ENCODE assay signal across 13 cellular contexts in the genomic region with DNA sequence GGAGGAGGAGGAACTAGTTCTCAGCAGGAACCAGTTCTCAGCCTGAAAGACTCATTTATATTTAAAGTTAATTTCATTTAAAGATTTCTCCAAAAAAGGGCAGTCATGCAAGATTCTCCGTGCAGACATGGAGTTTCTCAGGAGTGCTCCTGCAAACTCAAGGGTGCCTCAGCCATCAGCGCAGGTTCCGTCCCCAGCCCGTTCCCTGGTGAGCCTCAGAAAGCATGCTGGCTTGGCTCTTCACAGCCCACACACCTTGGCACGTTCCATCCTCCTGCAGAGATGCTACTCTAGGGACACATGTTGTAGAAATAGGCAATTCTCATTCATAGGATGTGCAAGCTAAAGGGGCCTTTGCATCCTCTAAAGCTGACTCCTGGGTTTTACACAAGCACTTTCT.
"Had no signal": no experiment of that assay in that cellular context is flagged by ENCODE, and none has a peak within 500 bp of the region (broad histone marks: within the 10 kb centered on the region; RNA-seq: fewer than 3 reads in every experiment).

No MANE protein-coding gene starts in this region.

- H3K9me3 ChIP-seq: esophagus muscularis mucosa, lower lobe of right lung, ovary had no signal

- H3K27ac ChIP-seq: esophagus muscularis mucosa, lower lobe of right lung, ovary had no signal

- H3K9me3 Mint-ChIP-seq: activated T-cell treated with anti-CD3 and anti-CD28 coated beads, Interleukin-2, amount 50 U/mL, for 4 hours; neural crest cell; T-helper 2 cell treated with Interferon-gamma antibody and Interleukin-4, amounts not matched to agents 5 μg/mL and 100 μg/mL, for 36 hours had no signal

- H3K36me3 ChIP-seq: esophagus muscularis mucosa, lower lobe of right lung, ovary had no signal

- DNase-seq: activated CD4-positive, alpha-beta T cell treated with anti-CD3 and anti-CD28 coated beads for 1 hour; activated CD4-positive, alpha-beta T cell treated with anti-CD3 and anti-CD28 coated beads, Interleukin-2, amount 50 U/mL, for 48 hours; activated effector memory CD4-positive, alpha-beta T cell treated with Interleukin-2 at 50 U/mL for 16 hours; activated naive CD4-positive, alpha-beta T cell treated with anti-CD3 and anti-CD28 coated beads, Interleukin-2, amount 50 U/mL, for 16 hours; activated T-cell treated with anti-CD3 and anti-CD28 coated beads, Interleukin-2, amount 50 U/mL, for 4 hours; lower lobe of right lung; ovary; stimulated activated CD4-positive, alpha-beta T cell treated with anti-CD3 and anti-CD28 coated beads, Interleukin-12 subunit alpha, Interleukin-12 subunit beta, amount 100 ng/mL, for 4 hours; stimulated activated CD4-positive, alpha-beta T cell treated with anti-CD3 and anti-CD28 coated beads, Interleukin-2, amount 100 ng/mL, for 24 hours had no signal

- FAIRE-seq: urothelium cell line had no signal

- H3K4me3 Mint-ChIP-seq: activated T-cell treated with anti-CD3 and anti-CD28 coated beads, Interleukin-2, amount 50 U/mL, for 4 hours; neural crest cell; T-helper 2 cell treated with Interferon-gamma antibody and Interleukin-4, amounts not matched to agents 5 μg/mL and 100 μg/mL, for 36 hours had no signal

- H3K27ac Mint-ChIP-seq: T-helper 2 cell treated with Interferon-gamma antibody and Interleukin-4, amounts not matched to agents 5 μg/mL and 100 μg/mL, for 36 hours had no signal

- H3K4me3 ChIP-seq: esophagus muscularis mucosa, lower lobe of right lung, ovary had no signal

- ATAC-seq: activated T-cell treated with anti-CD3 and anti-CD28 coated beads, Interleukin-2, amount 50 U/mL, for 4 hours; lower lobe of right lung had no signal

- H3K27me3 ChIP-seq: esophagus muscularis mucosa, ovary had no signal
